ENCODE assay signal across 33 cellular contexts in the genomic region with DNA sequence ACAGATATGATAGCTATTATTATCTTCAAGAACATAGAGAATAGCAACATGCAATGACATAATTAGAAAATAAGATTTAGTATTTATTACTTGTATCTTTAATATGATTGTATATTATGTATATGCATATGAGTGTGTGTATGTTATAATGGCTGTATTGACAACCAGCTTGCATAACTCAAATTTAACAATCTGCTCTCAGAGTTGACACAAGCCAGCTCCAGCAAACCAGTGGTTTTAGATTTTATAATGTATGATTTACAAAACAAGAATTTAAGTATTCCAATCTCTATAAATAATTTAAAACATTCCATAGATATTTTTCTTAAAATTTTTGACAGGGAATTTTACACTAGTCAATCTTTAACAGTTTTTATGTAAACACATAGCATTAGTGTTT.
"Had no signal": no experiment of that assay in that cellular context is flagged by ENCODE, and none has a peak within 500 bp of the region (broad histone marks: within the 10 kb centered on the region; RNA-seq: fewer than 3 reads in every experiment).

No MANE protein-coding gene starts in this region.

- ATAC-seq: activated CD4-positive, CD25-positive, alpha-beta regulatory T cell treated with anti-CD3 and anti-CD28 coated beads, Interleukin-2, amount 50 U/mL, for 24 hours; activated CD8-positive, alpha-beta T cell treated with anti-CD3 and anti-CD28 coated beads for 36 hours; activated T-cell treated with anti-CD3 and anti-CD28 coated beads, Interleukin-2, amount 50 U/mL, for 4 hours; activated T-helper 17 cell treated with anti-CD3 and anti-CD28 coated beads, Interleukin-2, amount 50 U/mL, for 72 hours; body of pancreas; effector memory CD8-positive, alpha-beta T cell; foreskin keratinocyte; gastrocnemius medialis; heart left ventricle had no signal

- H3K4me1 ChIP-seq: adrenal gland, body of pancreas, esophagus muscularis mucosa, foreskin keratinocyte, gastrocnemius medialis, heart left ventricle had no signal

- H3K4me3 ChIP-seq: adrenal gland, body of pancreas, esophagus muscularis mucosa, gastrocnemius medialis, heart left ventricle had no signal

- H3K4me1 Mint-ChIP-seq: activated B cell treated with CpG ODN at 0.5 μM for 24 hours; activated T-helper 17 cell treated with anti-CD3 and anti-CD28 coated beads, Interleukin-2, amount 50 U/mL, for 72 hours had no signal

- FAIRE-seq: colon had no signal

- H3K27me3 Mint-ChIP-seq: activated B cell treated with CpG ODN at 0.5 μM for 24 hours; activated CD8-positive, alpha-beta T cell treated with anti-CD3 and anti-CD28 coated beads for 36 hours; activated naive CD8-positive, alpha-beta T cell; activated T-helper 17 cell treated with anti-CD3 and anti-CD28 coated beads, Interleukin-2, amount 50 U/mL, for 72 hours; effector memory CD8-positive, alpha-beta T cell had no signal

- H3K4me3 Mint-ChIP-seq: activated B cell treated with CpG ODN at 0.5 μM for 24 hours; activated CD8-positive, alpha-beta T cell treated with anti-CD3 and anti-CD28 coated beads for 36 hours; activated naive CD8-positive, alpha-beta T cell; activated T-cell treated with anti-CD3 and anti-CD28 coated beads, Interleukin-2, amount 50 U/mL, for 4 hours; activated T-helper 17 cell treated with anti-CD3 and anti-CD28 coated beads, Interleukin-2, amount 50 U/mL, for 72 hours; effector memory CD8-positive, alpha-beta T cell; T-helper 2 cell treated with Interferon-gamma antibody and Interleukin-4, amounts not matched to agents 5 μg/mL and 100 μg/mL, for 36 hours had no signal

- H3K9me3 Mint-ChIP-seq: activated B cell treated with CpG ODN at 0.5 μM for 24 hours had no signal

- H3K27me3 ChIP-seq: adrenal gland, body of pancreas, esophagus muscularis mucosa, foreskin keratinocyte, gastrocnemius medialis, heart left ventricle had no signal

- DNase-seq: activated B cell treated with CpG ODN at 0.5 μM for 24 hours; activated CD4-positive, alpha-beta T cell treated with anti-CD3 and anti-CD28 coated beads for 48 hours; activated CD4-positive, alpha-beta T cell treated with anti-CD3 and anti-CD28 coated beads, Interleukin-2, amount 50 U/mL, for 1 hour; activated CD4-positive, alpha-beta T cell treated with anti-CD3 and anti-CD28 coated beads, Interleukin-2, amount 50 U/mL, for 48 hours; activated CD8-positive, alpha-beta memory T cell treated with anti-CD3 and anti-CD28 coated beads for 24 hours; activated CD8-positive, alpha-beta T cell treated with anti-CD3 and anti-CD28 coated beads for 36 hours; activated effector memory CD4-positive, alpha-beta T cell treated with Interleukin-2 at 50 U/mL for 16 hours; activated gamma-delta T cell treated with Interleukin-2 at 50 U/mL for 16 hours; activated naive CD4-positive, alpha-beta T cell treated with anti-CD3 and anti-CD28 coated beads, Interleukin-2, amount 50 U/mL, for 16 hours; activated naive CD4-positive, alpha-beta T cell treated with Interleukin-2 at 50 U/mL for 16 hours; activated T-cell treated with anti-CD3 and anti-CD28 coated beads, Interleukin-2, amount 50 U/mL, for 4 hours; adrenal gland; amygdala; aorta; body of pancreas; caudate nucleus; cortex of kidney; dermis blood vessel endothelial cell; effector CD4-positive, alpha-beta T cell; effector memory CD8-positive, alpha-beta T cell; erythroblast; foreskin keratinocyte; gastrocnemius medialis; glutamatergic neuron; heart left ventricle; T1000; WERI-Rb-1 had no signal

- H3K9me3 ChIP-seq: adrenal gland, body of pancreas, esophagus muscularis mucosa, gastrocnemius medialis, heart left ventricle had no signal

- H3K27ac Mint-ChIP-seq: activated B cell treated with CpG ODN at 0.5 μM for 24 hours; activated CD8-positive, alpha-beta T cell treated with anti-CD3 and anti-CD28 coated beads for 36 hours; activated naive CD8-positive, alpha-beta T cell; activated T-helper 17 cell treated with anti-CD3 and anti-CD28 coated beads, Interleukin-2, amount 50 U/mL, for 72 hours; effector memory CD8-positive, alpha-beta T cell; T-helper 2 cell treated with Interferon-gamma antibody and Interleukin-4, amounts not matched to agents 5 μg/mL and 100 μg/mL, for 36 hours had no signal

- H3K36me3 ChIP-seq: adrenal gland, esophagus muscularis mucosa, gastrocnemius medialis, heart left ventricle, WERI-Rb-1 had no signal

- H3K27ac ChIP-seq: adrenal gland, body of pancreas, esophagus muscularis mucosa, foreskin keratinocyte, gastrocnemius medialis, heart left ventricle, WERI-Rb-1 had no signal

- H3K36me3 Mint-ChIP-seq: activated naive CD8-positive, alpha-beta T cell had no signal
